1 cellular context compared by ENCODE assay signal in genomic region chr1:31814631-31815306, GRCh38.
TF ChIP-seq lines count a peak whose summit lies in the region.

No MANE protein-coding gene starts in this region.

TF ChIP-seq in SK-N-SH treated with all-trans-retinoic acid at 6 μM for 48 hours, 23 proteins besides CTCF, POLR2A, EP300 and RAD21:
- no peak for TF ChIP-seq POU6F1 (CRISPR knock-in tag; IDR thresholded peaks at IDR 0.05; ENCODE audit: borderline replicate concordance, low read depth)
- no peak for TF ChIP-seq OSR1 (CRISPR knock-in tag; IDR thresholded peaks at IDR 0.05)
- TF ChIP-seq BACH2 (CRISPR knock-in tag; IDR thresholded peaks at IDR 0.05; ENCODE audit: borderline replicate concordance): no peak
- TF ChIP-seq CSRNP3 (CRISPR knock-in tag; IDR thresholded peaks at IDR 0.05): no peak
- no peak for TF ChIP-seq ZFP30 (CRISPR knock-in tag; IDR thresholded peaks at IDR 0.05)
- no peak for TF ChIP-seq TSHZ2 (CRISPR knock-in tag; IDR thresholded peaks at IDR 0.05)
- no peak for TF ChIP-seq SNAI2 (CRISPR knock-in tag; IDR thresholded peaks at IDR 0.05)
- TF ChIP-seq ZNF70 (CRISPR knock-in tag; IDR thresholded peaks at IDR 0.05): no peak
- no peak for TF ChIP-seq CREB5 (CRISPR knock-in tag; IDR thresholded peaks at IDR 0.05; ENCODE audit: low read depth)
- TF ChIP-seq ZFP3 (CRISPR knock-in tag; IDR thresholded peaks at IDR 0.05): no peak
- no peak for TF ChIP-seq PATZ1 (CRISPR knock-in tag; IDR thresholded peaks at IDR 0.05; ENCODE audit: borderline replicate concordance)
- no peak for TF ChIP-seq GLIS3 (CRISPR knock-in tag; IDR thresholded peaks at IDR 0.05)
- no peak for TF ChIP-seq TOX (CRISPR knock-in tag; IDR thresholded peaks at IDR 0.05; ENCODE audit: borderline replicate concordance)
- TF ChIP-seq ZC3H10 (CRISPR knock-in tag; IDR thresholded peaks at IDR 0.05): no peak
